25 cellular contexts compared by ENCODE assay signal in genomic region chr17:22131740-22132139, GRCh38.
DNase-seq lines count a peak whose midpoint lies in the region; ATAC-seq, FAIRE-seq and TF ChIP-seq lines count a peak whose summit lies in the region.
"Had no signal": no experiment of that assay in that cellular context is flagged by ENCODE, and none has a peak within 500 bp of the region (broad histone marks: within the 10 kb centered on the region; RNA-seq: fewer than 3 reads in every experiment).

No MANE protein-coding gene starts in this region.

- TF ChIP-seq RAD21 in HepG2 (CRISPR knock-in tag; IDR thresholded peaks at IDR 0.05), result no peak
- no peak for TF ChIP-seq RAD21 in K562 (CRISPR knock-in tag; conservative IDR thresholded peaks at IDR 0.05 in 1 of 2, IDR thresholded peaks at IDR 0.05 in 1 of 2)

- no peak overlapping the region for H3K27ac ChIP-seq in HepG2 (ENCODE audit: extremely low read length, insufficient read depth, low read length)
- no peak overlapping the region for H3K27ac ChIP-seq in right lobe of liver
- no peak overlapping the region for H3K27ac ChIP-seq in K562 (ENCODE audit: extremely low read depth, low read depth, low read length)
- H3K27ac ChIP-seq: 22Rv1, BLaER1 had no signal

- H3K4me1 ChIP-seq in HepG2 (ENCODE audit: insufficient read depth, low read length) (no peaks in the 10 kb centered on the region), right lobe of liver (no peaks in the 10 kb centered on the region), K562 (replicated peaks in 1 of 2; ENCODE audit: control insufficient read depth in 2 of 2, insufficient read depth in 2 of 2, low read length in 2 of 2) (no peaks in the 10 kb centered on the region; a peak in 1 of 5 replicates)
- H3K4me1 ChIP-seq: BE2C, BLaER1 had no signal

- H2AFZ ChIP-seq in HepG2 (ENCODE audit: low read length) (no peak overlapping the region), K562 (ENCODE audit: low read depth, low read length) (no peak overlapping the region)

- no peaks in the 10 kb centered on the region for H3K9me1 ChIP-seq in K562 (ENCODE audit: control insufficient read depth, insufficient read depth, low read length)

- CTCF ChIA-PET in HepG2 (lab: Yijun Ruan, JAX; ENCODE audit: low intra/inter-chr PET ratio, low total read pairs) (no interaction called here), K562 (lab: Yijun Ruan, JAX; ENCODE audit: low intra/inter-chr PET ratio) (no interaction called here)

- in situ Hi-C loops in HepG2 (cut with HindIII; ENCODE audit: extremely low pct_ligation_motif_present, low pct_unique_long_range_greater_than_20kb) (no loop called here), K562 (cut with MboI) (no loop called here)

- FAIRE-seq in HepG2 (lab: Jason Lieb, UNC) (no peak), K562 (lab: Jason Lieb, UNC) (no peak)
- FAIRE-seq: GM12878, GM12892, GM18507 had no signal

- H3K9me3 ChIP-seq in HepG2 (ENCODE audit: low read length) (peaks cover 55% of the 10 kb centered on the region), right lobe of liver (no peaks in the 10 kb centered on the region), K562 (replicated peaks; ENCODE audit: control insufficient read depth, insufficient read depth, low read depth, low read length) (no peaks in the 10 kb centered on the region)
- H3K9me3 ChIP-seq: BE2C, BLaER1 had no signal

- BruUV-seq in HepG2 (replicated peaks; lab: Mats Ljungman, UMichigan) (no TSS peak), K562 (replicated peaks; lab: Mats Ljungman, UMichigan) (no TSS peak)

- no peak overlapping the region for H3K4me3 ChIP-seq in HepG2 (replicated peaks in 1 of 3; ENCODE audit: insufficient read depth in 1 of 3, low read depth in 2 of 3, low read length in 3 of 3)
- no peak overlapping the region for H3K4me3 ChIP-seq in right lobe of liver
- H3K4me3 ChIP-seq in K562, result no peak overlapping the region
- H3K4me3 ChIP-seq: BLaER1, GM12878 had no signal

- POLR2A ChIA-PET in HepG2 (lab: Yijun Ruan, JAX) (no interaction called here), K562 (lab: Yijun Ruan, JAX) (no interaction called here)

- intact Hi-C loops in HepG2 (cut with micrococcal nuclease; ENCODE audit: unreplicated experiment) (no loop called here), right lobe of liver (cut with DNase I) (no loop called here), K562 (cut with micrococcal nuclease) (no loop called here), sciatic nerve (cut with DNase I) (no loop called here)

- ATAC-seq in HepG2 (no peak), right lobe of liver (no peak), K562 (no peak), sciatic nerve (peak; percentile 4)
- ATAC-seq: GM12878 had no signal

- H3K27me3 ChIP-seq in HepG2 (ENCODE audit: control insufficient read depth in 1 of 2, insufficient read depth in 2 of 2, low read length in 2 of 2), result no peaks in the 10 kb centered on the region
- no peaks in the 10 kb centered on the region for H3K27me3 ChIP-seq in right lobe of liver
- H3K27me3 ChIP-seq in K562 (ENCODE audit: control insufficient read depth in 2 of 2, insufficient read depth in 2 of 2, low read length in 2 of 2), result no peaks in the 10 kb centered on the region
- H3K27me3 ChIP-seq: BE2C, BLaER1 had no signal

- no peak for TF ChIP-seq EP300 in HepG2 (IDR thresholded peaks at IDR 0.05; ENCODE audit: low read depth in 2 of 2, low read length in 2 of 2)
- no peak for TF ChIP-seq EP300 in HepG2 (CRISPR knock-in tag; IDR thresholded peaks at IDR 0.05; ENCODE audit: borderline replicate concordance)
- no peak for TF ChIP-seq EP300 in K562 (IDR thresholded peaks at IDR 0.05; ENCODE audit: low read length)

- TF ChIP-seq POLR2A in HepG2 (IDR thresholded peaks at IDR 0.05; ENCODE audit: insufficient read depth in 1 of 2, low read depth in 2 of 2, low read length in 2 of 2) (no peak), right lobe of liver (IDR thresholded peaks at IDR 0.05) (no peak), K562 (conservative IDR thresholded peaks at IDR 0.05) (no peak)

- 2% methylated on average over 1 of the region's 1 CpG for WGBS in HepG2 (ENCODE audit: low lambda C conversion rate)
- 4% methylated on average over 1 of the region's 1 CpG for WGBS in right lobe of liver (ENCODE audit: insufficient coverage, low coverage, low lambda C conversion rate, missing lambda C conversion rate)
- 8% methylated on average over 1 of the region's 1 CpG for WGBS in K562 (ENCODE audit: insufficient coverage, low coverage, missing lambda C conversion rate)

- no peak for DNase-seq in HepG2 (ENCODE audit: low spot score)
- DNase-seq in right lobe of liver, result no peak
- DNase-seq in K562 (ENCODE audit: extremely low read depth in 1 of 4, low spot score in 3 of 4), result no peak
- DNase-seq in sciatic nerve (ENCODE audit: low spot score), result no peak
- DNase-seq in NK-92 treated with Interleukin-12 subunit alpha and Interleukin-12 subunit beta, amount 100 ng/mL, for 24 hours (lab: John Stamatoyannopoulos, UW), result no peak
- DNase-seq in central memory CD4-positive, alpha-beta T cell, result no peak
- DNase-seq: ACHN; BE2C; C1 segment of cervical spinal cord; CD4-positive, alpha-beta memory T cell; CD4-positive, CD25-positive, alpha-beta regulatory T cell; CD8-positive, alpha-beta memory T cell; COR-L47; DMS 273 treated with DMSO at 0.1 percent for 48 hours; DMS153; DMS53; DMS79; DND-41; EL; GDM1 had no signal

- H3K9ac ChIP-seq in HepG2 (ENCODE audit: insufficient read depth, low read depth, low read length), result no peak overlapping the region
- H3K9ac ChIP-seq in K562 (ENCODE audit: insufficient read depth in 1 of 2, low read depth in 2 of 2, low read length in 2 of 2), result no peak overlapping the region
- H3K9ac ChIP-seq: BLaER1 had no signal

- H3K4me2 ChIP-seq in HepG2 (ENCODE audit: low read depth, low read length), result no peak overlapping the region
- H3K4me2 ChIP-seq in K562 (ENCODE audit: insufficient read depth, low read length), result no peak overlapping the region
- H3K4me2 ChIP-seq: BLaER1 had no signal

- H4K20me1 ChIP-seq in HepG2 (ENCODE audit: insufficient read depth, low read length), result no peaks in the 10 kb centered on the region
- H4K20me1 ChIP-seq in K562 (replicated peaks; ENCODE audit: control insufficient read depth, insufficient read depth, low read length), result no peaks in the 10 kb centered on the region
- H4K20me1 ChIP-seq: BLaER1 had no signal

- TF ChIP-seq CTCF in HepG2 (CRISPR knock-in tag; IDR thresholded peaks at IDR 0.05) (no peak), right lobe of liver (IDR thresholded peaks at IDR 0.05) (no peak), K562 (IDR thresholded peaks at IDR 0.05 in 2 of 3, conservative IDR thresholded peaks at IDR 0.05 in 1 of 3; ENCODE audit: insufficient read depth in 2 of 3, low read depth in 1 of 3, low read length in 3 of 3) (no peak)

- H3K79me2 ChIP-seq in HepG2 (ENCODE audit: insufficient read depth, low read length), result no peaks in the 10 kb centered on the region
- H3K79me2 ChIP-seq in K562 (ENCODE audit: control insufficient read depth, insufficient read depth, low read length), result peaks cover 84% of the 10 kb centered on the region

- H3K36me3 ChIP-seq in HepG2 (replicated peaks in 1 of 2; ENCODE audit: control insufficient read depth in 1 of 2, insufficient read depth in 2 of 2, low read length in 2 of 2) (no peaks in the 10 kb centered on the region), right lobe of liver (no peaks in the 10 kb centered on the region), K562 (ENCODE audit: control insufficient read depth, insufficient read depth, low read length) (peaks cover 3% of the 10 kb centered on the region; the same call in 1 of the 3 replicates)
- H3K36me3 ChIP-seq: BE2C, BLaER1 had no signal

TF ChIP-seq in HepG2, 621 proteins besides CTCF, POLR2A, EP300 and RAD21 (continues in another document):
- TF ChIP-seq ETV5 (CRISPR knock-in tag; IDR thresholded peaks at IDR 0.05; ENCODE audit: borderline replicate concordance) (no peak), MAFK (conservative IDR thresholded peaks at IDR 0.05 in 1 of 2, IDR thresholded peaks at IDR 0.05 in 1 of 2; ENCODE audit: low read length in 2 of 2) (peak; percentile 48 to 72; a peak in 3 of 4 replicates), GPN1 (CRISPR knock-in tag; IDR thresholded peaks at IDR 0.05; ENCODE audit: borderline replicate concordance) (no peak), SNAI1 (CRISPR knock-in tag; IDR thresholded peaks at IDR 0.05; ENCODE audit: borderline replicate concordance) (no peak), TFDP1 (CRISPR knock-in tag; IDR thresholded peaks at IDR 0.05; ENCODE audit: borderline replicate concordance) (no peak), ELF4 (CRISPR knock-in tag; IDR thresholded peaks at IDR 0.05; ENCODE audit: borderline replicate concordance) (no peak)

TF ChIP-seq in K562, 482 proteins besides CTCF, POLR2A, EP300 and RAD21 (continues in another document):
- TF ChIP-seq PYGO2 (tag; IDR thresholded peaks at IDR 0.05), result no peak
- peak; percentile 67 for TF ChIP-seq MAFF (IDR thresholded peaks at IDR 0.05; ENCODE audit: low read length)
- TF ChIP-seq ZNF512 (tag; IDR thresholded peaks at IDR 0.05), result no peak
- no peak for TF ChIP-seq MCM2 (IDR thresholded peaks at IDR 0.05; ENCODE audit: low read depth)
- TF ChIP-seq RBFOX2 (IDR thresholded peaks at IDR 0.05; ENCODE audit: low read depth, low read length), result no peak
- TF ChIP-seq MAFG (tag; conservative IDR thresholded peaks at IDR 0.05), result peak; percentile 78
- no peak for TF ChIP-seq POLR2AphosphoS5 (IDR thresholded peaks at IDR 0.05; ENCODE audit: control insufficient read depth, insufficient read depth, low read depth, low read length)
- peak; percentile 62; the same call in 1 of the 2 replicates for TF ChIP-seq MAFK (IDR thresholded peaks at IDR 0.05; ENCODE audit: low read length)
- TF ChIP-seq ZNF316 (IDR thresholded peaks at IDR 0.05), result peak; percentile 88

Comparison
In these comparisons a context has a peak if more than half of its experiments do, and no peak if none do; other contexts are left out.
1. Of the 241 proteins assayed by ChIP-seq in both HepG2 and K562: peak only in HepG2: none; only in K562: MAFG; in both: MAFF and MAFK; in neither: 238.